Comparison of ENCODE assay signal across 20 cellular contexts in genomic region chr12:90499793-90500192, GRCh38.
DNase-seq lines count a peak whose midpoint lies in the region; ATAC-seq, FAIRE-seq and TF ChIP-seq lines count a peak whose summit lies in the region.
"Had no signal": no experiment of that assay in that cellular context is flagged by ENCODE, and none has a peak within 500 bp of the region (broad histone marks: within the 10 kb centered on the region; RNA-seq: fewer than 3 reads in every experiment).

No MANE protein-coding gene starts in this region.

- no peaks in the 10 kb centered on the region for H3K9me1 ChIP-seq in keratinocyte (ENCODE audit: control insufficient read depth, extremely low read depth, insufficient read depth, low read length)

- H3K27ac ChIP-seq in VCaP (peak overlapping the region; percentile 32; the same call in 1 of the 2 replicates), keratinocyte (ENCODE audit: control insufficient read depth, insufficient read depth, low read length) (no peak overlapping the region)
- H3K27ac ChIP-seq: BLaER1, PC-9, SK-N-MC had no signal

- no peaks in the 10 kb centered on the region for H3K27me3 ChIP-seq in keratinocyte (ENCODE audit: control insufficient read depth, extremely low read depth, insufficient read depth, low read length)
- H3K27me3 ChIP-seq: BLaER1 had no signal

- TF ChIP-seq CTCF in VCaP (conservative IDR thresholded peaks at IDR 0.05) (no peak), keratinocyte (optimal IDR thresholded peaks at IDR 0.05 in 1 of 3, IDR thresholded peaks at IDR 0.05 in 1 of 3, conservative IDR thresholded peaks at IDR 0.05 in 1 of 3; ENCODE audit: extremely low read depth in 1 of 3, insufficient read depth in 2 of 3, low read length in 3 of 3) (no peak)

- DNase-seq in DMS53 (lab: John Stamatoyannopoulos, UW) (peak; percentile 95), NCI-H2029 (lab: John Stamatoyannopoulos, UW) (peak; percentile 48), keratinocyte (ENCODE audit: low read depth, low spot score) (no peak), OCI-M2 (lab: John Stamatoyannopoulos, UW; ENCODE audit: unreplicated experiment) (no peak), occipital lobe (lab: John Stamatoyannopoulos, UW) (no peak), KG1 (lab: John Stamatoyannopoulos, UW) (no peak)
- DNase-seq: CD4-positive, alpha-beta T cell; EL; GF-D8; NCI-H1105 treated with DMSO at 0.1 percent for 48 hours; NCI-H446 treated with DMSO at 0.1 percent for 48 hours; PC-9; RPMI8226; SW 1271; T-helper 17 cell had no signal

- no peak overlapping the region for H3K4me3 ChIP-seq in keratinocyte (ENCODE audit: control insufficient read depth in 2 of 3, extremely low read depth in 1 of 3, insufficient read depth in 2 of 3, low read depth in 1 of 3, low read length in 3 of 3)
- H3K4me3 ChIP-seq: BLaER1, PC-9, SK-N-MC had no signal

- H3K9me3 ChIP-seq in keratinocyte (ENCODE audit: control insufficient read depth, low read depth, low read length): no peaks in the 10 kb centered on the region
- H3K9me3 ChIP-seq: BLaER1 had no signal

- H3K79me2 ChIP-seq in keratinocyte (ENCODE audit: control insufficient read depth, insufficient read depth, low read length): no peaks in the 10 kb centered on the region

- H4K20me1 ChIP-seq in keratinocyte (ENCODE audit: control insufficient read depth, extremely low read depth, insufficient read depth, low read length): no peaks in the 10 kb centered on the region
- H4K20me1 ChIP-seq: BLaER1 had no signal

- peak; percentile 41 for FAIRE-seq in keratinocyte (lab: Jason Lieb, UNC)
- FAIRE-seq: H1 had no signal

- no peak for ATAC-seq in HG03095 (IDR thresholded peaks at IDR 0.05; ENCODE audit: unreplicated experiment)
- ATAC-seq: T-helper 17 cell had no signal

- dilution Hi-C loops in keratinocyte (cut with MboI; ENCODE audit: extremely low pct_ligation_motif_present, low sequenced_read_pairs): no loop called here

- H3K36me3 ChIP-seq in keratinocyte (ENCODE audit: control insufficient read depth in 2 of 2, extremely low read depth in 1 of 2, insufficient read depth in 2 of 2, low read length in 2 of 2): no peaks in the 10 kb centered on the region
- H3K36me3 ChIP-seq: BLaER1 had no signal

- no peak overlapping the region for H3K9ac ChIP-seq in keratinocyte (ENCODE audit: control insufficient read depth, extremely low read depth, insufficient read depth, low read length)
- H3K9ac ChIP-seq: BLaER1 had no signal

- no peak overlapping the region for H3K4me2 ChIP-seq in keratinocyte (ENCODE audit: control insufficient read depth, extremely low read depth, insufficient read depth, low read depth, low read length)
- H3K4me2 ChIP-seq: BLaER1, PC-9 had no signal

- H3K4me1 ChIP-seq in keratinocyte (ENCODE audit: control insufficient read depth, extremely low read depth, insufficient read depth, low read length): no peaks in the 10 kb centered on the region
- H3K4me1 ChIP-seq: BLaER1 had no signal

- H2AFZ ChIP-seq in keratinocyte (ENCODE audit: control insufficient read depth, low read length): no peak overlapping the region
- H2AFZ ChIP-seq: PC-9 had no signal

Comparison
In these comparisons a context has a peak if more than half of its experiments do, and no peak if none do; other contexts are left out.
1. DNase-seq: peak in DMS53 (single experiment) and NCI-H2029 (single experiment); none in keratinocyte (single experiment), OCI-M2 (single experiment), occipital lobe (single experiment) and KG1 (single experiment).